Comparison of ENCODE assay signal across 1 cellular context in the genomic region with DNA sequence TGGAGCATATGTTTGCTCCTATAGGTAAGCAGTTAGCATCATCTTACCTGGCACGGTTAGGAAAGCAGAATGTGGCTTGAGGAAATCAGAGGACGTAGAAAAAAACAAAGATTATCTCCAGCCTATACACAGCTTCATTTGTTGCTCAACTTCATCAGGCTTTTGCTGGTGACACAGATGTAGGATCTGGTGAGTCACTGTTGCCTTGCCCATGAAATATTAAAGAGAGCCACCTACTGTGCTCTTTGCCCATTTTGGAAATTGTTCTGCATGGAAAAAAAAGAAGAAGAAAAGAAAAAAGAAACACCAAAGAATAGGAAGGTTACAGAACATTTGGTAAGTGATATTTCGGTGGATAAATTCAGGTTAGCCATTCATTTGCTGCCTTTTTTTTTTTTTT.
A peak's percentile ranks its signal among the peaks of the same experiment; 100 is the strongest.
TF ChIP-seq lines count a peak whose summit lies in the region.

No MANE protein-coding gene starts in this region.

TF ChIP-seq in HepG2, 621 proteins besides CTCF, POLR2A, EP300 and RAD21 (continued from another document):
- TF ChIP-seq CEBPB (IDR thresholded peaks at IDR 0.05; ENCODE audit: borderline replicate concordance, low read depth, low read length) (peak; percentile 61; the same call in 1 of the 2 replicates), ZSCAN30 (CRISPR knock-in tag; IDR thresholded peaks at IDR 0.05) (no peak), CEBPG (CRISPR knock-in tag; IDR thresholded peaks at IDR 0.05) (peak; percentile 50; the same call in 1 of the 2 replicates)
